10 cellular contexts compared by ENCODE assay signal in the genomic region with DNA sequence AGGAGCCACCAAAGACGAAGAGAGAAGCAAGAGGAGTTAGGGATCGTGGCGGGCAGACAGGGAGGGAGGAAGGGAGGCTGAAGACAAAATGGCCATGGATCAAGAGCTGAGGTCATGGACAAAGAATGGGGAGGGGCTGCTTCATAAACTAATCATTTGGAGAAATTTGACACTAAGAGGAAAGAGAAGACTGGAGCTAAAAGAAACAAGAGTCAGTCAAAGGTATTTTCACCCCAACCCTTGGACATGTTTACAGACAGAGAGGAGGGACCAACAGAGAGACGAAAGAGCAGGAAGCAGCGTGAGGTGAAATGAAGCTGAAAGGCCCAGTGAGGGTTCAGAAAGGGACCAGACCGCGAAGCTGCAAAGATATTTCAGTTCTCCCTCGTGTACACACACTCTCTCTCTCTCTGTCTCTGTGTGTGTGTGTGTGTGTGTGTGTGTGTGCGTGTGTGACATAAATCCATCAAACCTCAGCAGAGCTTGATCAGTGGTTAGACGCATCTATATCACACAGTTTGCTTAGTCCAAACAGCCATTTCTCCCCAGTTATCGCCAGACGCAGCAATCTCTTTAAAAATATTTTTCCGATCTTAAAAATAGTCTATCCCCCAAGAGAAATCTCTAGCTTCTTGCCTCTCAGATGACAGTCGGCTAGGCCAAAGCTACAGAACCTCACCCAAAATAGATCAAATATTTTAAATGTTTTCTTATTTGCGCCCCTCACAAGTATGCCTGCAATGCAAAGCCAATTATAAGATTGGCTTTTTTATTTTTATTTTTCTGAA. TPM values are rescaled to one million over a fixed set of nuclear protein-coding genes. Genes with fewer than 3 reads are reported as not detected.
A peak's percentile ranks its signal among the peaks of the same experiment; 100 is the strongest.
DNase-seq lines count a peak whose midpoint lies in the region; ATAC-seq and TF ChIP-seq lines count a peak whose summit lies in the region.
"Had no signal": no experiment of that assay in that cellular context is flagged by ENCODE, and none has a peak within 500 bp of the region (broad histone marks: within the 10 kb centered on the region; RNA-seq: fewer than 3 reads in every experiment).

No MANE protein-coding gene starts in this region.

- H3K27me3 Mint-ChIP-seq in stimulated activated naive CD8-positive, alpha-beta T cell treated with anti-CD3 and anti-CD28 coated beads, Interleukin-15, amount 100 ng/mL, for 72 hours: no peaks in the 10 kb centered on the region
- H3K27me3 Mint-ChIP-seq in activated CD8-positive, alpha-beta T cell treated with anti-CD3 and anti-CD28 coated beads for 36 hours: peaks cover 5% of the 10 kb centered on the region

- no peak overlapping the region for H3K18ac ChIP-seq in mesendoderm (ENCODE audit: low read length)

- H3K9me3 ChIP-seq in OCI-LY1 (ENCODE audit: low read length): no peaks in the 10 kb centered on the region

- intact Hi-C loops in activated CD8-positive, alpha-beta T cell treated with anti-CD3 and anti-CD28 coated beads for 36 hours (cut with micrococcal nuclease): no loop called here

- peak; percentile 70 for DNase-seq in EH (ENCODE audit: low read depth)
- no peak for DNase-seq in mesendoderm
- no peak for DNase-seq in stimulated activated CD4-positive, alpha-beta T cell treated with anti-CD3 and anti-CD28 coated beads, Interleukin-15, amount 100 ng/mL, for 24 hours
- DNase-seq in NCI-H2029 (lab: John Stamatoyannopoulos, UW): no peak
- no peak for DNase-seq in stimulated activated naive CD8-positive, alpha-beta T cell treated with anti-CD3 and anti-CD28 coated beads, Interleukin-15, amount 100 ng/mL, for 72 hours
- no peak for DNase-seq in activated CD8-positive, alpha-beta T cell treated with anti-CD3 and anti-CD28 coated beads for 36 hours
- DNase-seq: DND-41, T-helper 1 cell had no signal

- peak overlapping the region; percentile 57 for H3K27ac ChIP-seq in OCI-LY1 (ENCODE audit: low read depth, low read length, poor library complexity, severe bottlenecking)
- H3K27ac ChIP-seq in mesendoderm (ENCODE audit: low read depth, low read length): no peak overlapping the region

- no peaks in the 10 kb centered on the region for H3K79me1 ChIP-seq in mesendoderm (ENCODE audit: low read length)

- no peak for TF ChIP-seq CTCF in OCI-LY1 (IDR thresholded peaks at IDR 0.05; ENCODE audit: low read length)
- TF ChIP-seq CTCF in activated CD8-positive, alpha-beta T cell treated with anti-CD3 and anti-CD28 coated beads for 36 hours (IDR thresholded peaks at IDR 0.05): no peak

- no peaks in the 10 kb centered on the region for H3K36me3 Mint-ChIP-seq in activated CD8-positive, alpha-beta T cell treated with anti-CD3 and anti-CD28 coated beads for 36 hours (ENCODE audit: low read depth)

- H3K4me1 Mint-ChIP-seq in stimulated activated naive CD8-positive, alpha-beta T cell treated with anti-CD3 and anti-CD28 coated beads, Interleukin-15, amount 100 ng/mL, for 72 hours: no peaks in the 10 kb centered on the region
- H3K4me1 Mint-ChIP-seq in activated CD8-positive, alpha-beta T cell treated with anti-CD3 and anti-CD28 coated beads for 36 hours (ENCODE audit: low read depth): no peaks in the 10 kb centered on the region

- H3K4me3 ChIP-seq in OCI-LY1 (ENCODE audit: low read depth, low read length, poor library complexity, severe bottlenecking): no peak overlapping the region
- H3K4me3 ChIP-seq in mesendoderm (ENCODE audit: low read length): no peak overlapping the region

- H3K9me2 ChIP-seq in OCI-LY1 (ENCODE audit: low read depth, low read length): no peaks in the 10 kb centered on the region

- H4K20me1 ChIP-seq in OCI-LY1 (ENCODE audit: insufficient read depth, low read length): no peaks in the 10 kb centered on the region

- H2AK5ac ChIP-seq in mesendoderm (ENCODE audit: low read length): no peak overlapping the region

- no peak overlapping the region for H3K4ac ChIP-seq in mesendoderm (ENCODE audit: low read depth, low read length)

- ATAC-seq in GM21619 (IDR thresholded peaks at IDR 0.05; ENCODE audit: unreplicated experiment): peak; percentile 89
- ATAC-seq in stimulated activated naive CD8-positive, alpha-beta T cell treated with anti-CD3 and anti-CD28 coated beads, Interleukin-15, amount 100 ng/mL, for 72 hours: no peak
- no peak for ATAC-seq in activated CD8-positive, alpha-beta T cell treated with anti-CD3 and anti-CD28 coated beads for 36 hours

- H3K4me2 ChIP-seq in OCI-LY1 (ENCODE audit: low read length): peak overlapping the region; percentile 16
- no peak overlapping the region for H3K4me2 ChIP-seq in mesendoderm (ENCODE audit: low read length)

- H3K27ac Mint-ChIP-seq in stimulated activated naive CD8-positive, alpha-beta T cell treated with anti-CD3 and anti-CD28 coated beads, Interleukin-15, amount 100 ng/mL, for 72 hours: no peak overlapping the region
- H3K27ac Mint-ChIP-seq in activated CD8-positive, alpha-beta T cell treated with anti-CD3 and anti-CD28 coated beads for 36 hours: no peak overlapping the region

- H3K79me2 ChIP-seq in OCI-LY1 (ENCODE audit: insufficient read depth, low read length): no peaks in the 10 kb centered on the region
- H3K79me2 ChIP-seq in mesendoderm (ENCODE audit: control insufficient read depth, insufficient read depth, low read length): no peaks in the 10 kb centered on the region

- H4K8ac ChIP-seq in mesendoderm (ENCODE audit: low read depth, low read length): no peak overlapping the region

- H3K9ac ChIP-seq in OCI-LY1 (ENCODE audit: low read length) (peak overlapping the region; percentile 6; the same call in 1 of the 2 replicates), mesendoderm (ENCODE audit: low read length) (no peak overlapping the region)

- no peaks in the 10 kb centered on the region for H3K36me3 ChIP-seq in OCI-LY1 (ENCODE audit: insufficient read depth, low read length)
- no peaks in the 10 kb centered on the region for H3K36me3 ChIP-seq in mesendoderm (ENCODE audit: control insufficient read depth, insufficient read depth, low read length)

- H3K4me1 ChIP-seq in OCI-LY1 (ENCODE audit: insufficient read depth, low read length, severe bottlenecking): peaks cover 20% of the 10 kb centered on the region
- no peaks in the 10 kb centered on the region for H3K4me1 ChIP-seq in mesendoderm (ENCODE audit: control insufficient read depth, low read depth, low read length)

- CTCF ChIA-PET in activated CD8-positive, alpha-beta T cell treated with anti-CD3 and anti-CD28 coated beads for 36 hours (lab: Charles Lee): interaction anchor here (1.0 kb wide), 1 partner anchor 134 kb away, joined by 3 read pairs; no protein-coding TSS in a partner anchor

- H2BK5ac ChIP-seq in mesendoderm (ENCODE audit: low read length): no peak overlapping the region

- no peak overlapping the region for H2BK120ac ChIP-seq in mesendoderm (ENCODE audit: low read depth, low read length)

- no peaks in the 10 kb centered on the region for H3K27me3 ChIP-seq in OCI-LY1 (ENCODE audit: insufficient read depth, low read length)
- H3K27me3 ChIP-seq in mesendoderm (ENCODE audit: insufficient read depth, low read length, poor library complexity): no peaks in the 10 kb centered on the region

- no peak overlapping the region for H3K23ac ChIP-seq in mesendoderm (ENCODE audit: low read length)

- H4K5ac ChIP-seq in mesendoderm (ENCODE audit: low read length): no peak overlapping the region

- POLR2A ChIA-PET in activated CD8-positive, alpha-beta T cell treated with anti-CD3 and anti-CD28 coated beads for 36 hours (lab: Charles Lee): interaction anchor here (1.2 kb wide), 1 partner anchor 9 kb away, joined by 3 read pairs; no protein-coding TSS in a partner anchor

- no CpG with 5 or more reads among the region's 15 CpGs for WGBS in mesendoderm (ENCODE audit: extremely low coverage, insufficient coverage, low lambda C conversion rate)

- peak overlapping the region; percentile 53 for H3K56ac ChIP-seq in mesendoderm (ENCODE audit: low read length)

- H2AFZ ChIP-seq in OCI-LY1 (ENCODE audit: low read length): peak overlapping the region; percentile 51

- H3K4me3 Mint-ChIP-seq in stimulated activated naive CD8-positive, alpha-beta T cell treated with anti-CD3 and anti-CD28 coated beads, Interleukin-15, amount 100 ng/mL, for 72 hours: no peak overlapping the region
- no peak overlapping the region for H3K4me3 Mint-ChIP-seq in activated CD8-positive, alpha-beta T cell treated with anti-CD3 and anti-CD28 coated beads for 36 hours

- H3K9me3 Mint-ChIP-seq in stimulated activated naive CD8-positive, alpha-beta T cell treated with anti-CD3 and anti-CD28 coated beads, Interleukin-15, amount 100 ng/mL, for 72 hours: no peaks in the 10 kb centered on the region
- no peaks in the 10 kb centered on the region for H3K9me3 Mint-ChIP-seq in activated CD8-positive, alpha-beta T cell treated with anti-CD3 and anti-CD28 coated beads for 36 hours

- no peaks in the 10 kb centered on the region for H3F3A ChIP-seq in OCI-LY1 (ENCODE audit: insufficient read depth, low read length)

- H2BK15ac ChIP-seq in mesendoderm (replicated peaks; ENCODE audit: low read depth): no peak overlapping the region

RNA-seq across cellular contexts. Expression of a gene that starts 12.5 kb away (rescaled TPM):
- 379 TPM for polyA plus RNA-seq in mesendoderm (2013, experiment 1 of 2)
- polyA plus RNA-seq in mesendoderm (2013, experiment 2 of 2): 417 TPM
- total RNA-seq in activated CD8-positive, alpha-beta T cell treated with anti-CD3 and anti-CD28 coated beads for 36 hours: 1 to 10 TPM; 2.1 to 2.2 TPM
